In the genomic region with DNA sequence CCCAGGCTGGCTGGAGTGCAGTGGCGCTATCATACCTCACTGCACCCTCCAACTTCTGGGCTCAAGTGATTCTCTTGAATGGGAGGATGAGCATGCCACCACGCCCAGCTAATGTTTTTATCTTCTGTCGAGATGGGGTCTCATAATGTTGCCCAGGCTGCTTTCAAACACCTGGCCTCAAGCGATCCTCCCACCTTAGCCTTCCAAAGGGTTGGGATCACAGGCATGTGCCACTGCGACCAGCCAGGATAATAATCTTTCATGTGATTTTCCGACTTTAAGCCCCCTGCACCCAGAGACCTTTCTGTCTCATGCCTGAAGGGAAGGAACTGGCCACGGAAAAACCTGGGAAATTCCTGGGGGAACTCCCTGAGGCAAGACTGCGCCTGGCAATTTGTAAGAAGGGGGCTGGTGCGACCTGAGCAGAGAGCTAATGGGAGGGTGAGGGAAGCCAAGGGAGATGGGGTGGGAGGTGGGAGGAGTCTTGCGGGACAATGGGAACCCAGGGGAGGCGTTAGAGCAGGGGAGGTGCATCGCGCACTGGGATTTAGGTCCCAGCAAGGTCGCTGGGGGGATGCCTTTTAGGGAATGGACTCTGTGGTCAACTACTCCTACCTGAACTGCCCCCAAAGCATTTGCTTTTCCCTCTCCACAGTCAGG, we compare ENCODE assay signal across 9 cellular contexts. TPM values are rescaled to one million over a fixed set of nuclear protein-coding genes. Genes with fewer than 3 reads are reported as not detected.
A peak's percentile ranks its signal among the peaks of the same experiment; 100 is the strongest.
DNase-seq lines count a peak whose midpoint lies in the region; ATAC-seq and TF ChIP-seq lines count a peak whose summit lies in the region.
"Had no signal": no experiment of that assay in that cellular context is flagged by ENCODE, and none has a peak within 500 bp of the region (broad histone marks: within the 10 kb centered on the region; RNA-seq: fewer than 3 reads in every experiment).

No MANE protein-coding gene starts in this region.

- H3K27ac Mint-ChIP-seq in activated naive CD4-positive, alpha-beta T cell treated with anti-CD3 and anti-CD28 coated beads, Interleukin-2, amount 50 U/mL, for 24 hours = peak overlapping the region; percentile 52
- H3K27ac Mint-ChIP-seq in activated T-helper 1 cell treated with anti-CD3 and anti-CD28 coated beads, Interleukin-12 subunit alpha, Interleukin-12 subunit beta, Interleukin-2, Interleukin-4 antibody, amounts not matched to agents 30 ng/mL and 10 ng/mL and 1 ng/mL, durations not matched to agents 14 hours and 24 hours and 36 hours = no peak overlapping the region

- H3K36me3 ChIP-seq in upper lobe of left lung = peaks cover 0 to 6% (median 5%) of the 10 kb centered on the region in 4 donors

- peak overlapping the region; percentile 98 for H3K4me3 Mint-ChIP-seq in activated naive CD4-positive, alpha-beta T cell treated with anti-CD3 and anti-CD28 coated beads, Interleukin-2, amount 50 U/mL, for 24 hours
- peak overlapping the region; percentile 68 for H3K4me3 Mint-ChIP-seq in activated T-helper 1 cell treated with anti-CD3 and anti-CD28 coated beads, Interleukin-12 subunit alpha, Interleukin-12 subunit beta, Interleukin-2, Interleukin-4 antibody, amounts not matched to agents 30 ng/mL and 10 ng/mL and 1 ng/mL, durations not matched to agents 14 hours and 24 hours and 36 hours

- TF ChIP-seq POLR2A in upper lobe of left lung (IDR thresholded peaks at IDR 0.05) = no peak

- peaks cover 15 to 26% (median 18%) of the 10 kb centered on the region in 4 donors for H3K4me1 ChIP-seq in upper lobe of left lung

- no peaks in the 10 kb centered on the region for H3K9me3 ChIP-seq in upper lobe of left lung
- H3K9me3 ChIP-seq: neutrophil had no signal

- intact Hi-C loops in activated T-helper 1 cell treated with anti-CD3 and anti-CD28 coated beads, Interleukin-12 subunit alpha, Interleukin-12 subunit beta, Interleukin-2, Interleukin-4 antibody, amounts not matched to agents 30 ng/mL and 10 ng/mL and 1 ng/mL, durations not matched to agents 14 hours and 24 hours and 36 hours (cut with micrococcal nuclease) = loop anchor here (1.0 to 5.0 kb wide), 5 partner anchors 15 to 986 kb away; partner anchors contain the start of genes COPE, DDX49 and RPL18A

- no peak for TF ChIP-seq CTCF in upper lobe of left lung (IDR thresholded peaks at IDR 0.05)

- ATAC-seq in upper lobe of left lung (ENCODE audit: low FRiP score in 2 of 2) (no peak), GM19035 (IDR thresholded peaks at IDR 0.05; ENCODE audit: unreplicated experiment) (no peak), GM18868 (IDR thresholded peaks at IDR 0.05; ENCODE audit: unreplicated experiment) (no peak), GM21367 (IDR thresholded peaks at IDR 0.05; ENCODE audit: unreplicated experiment) (no peak)

- no peaks in the 10 kb centered on the region for H3K36me3 Mint-ChIP-seq in activated naive CD4-positive, alpha-beta T cell treated with anti-CD3 and anti-CD28 coated beads, Interleukin-2, amount 50 U/mL, for 24 hours
- peaks cover 2% of the 10 kb centered on the region for H3K36me3 Mint-ChIP-seq in activated T-helper 1 cell treated with anti-CD3 and anti-CD28 coated beads, Interleukin-12 subunit alpha, Interleukin-12 subunit beta, Interleukin-2, Interleukin-4 antibody, amounts not matched to agents 30 ng/mL and 10 ng/mL and 1 ng/mL, durations not matched to agents 14 hours and 24 hours and 36 hours (ENCODE audit: low read depth)

- no peak for DNase-seq in activated naive CD4-positive, alpha-beta T cell treated with Interleukin-2 at 50 U/mL for 16 hours
- no peak for DNase-seq in activated T-helper 1 cell treated with anti-CD3 and anti-CD28 coated beads, Interleukin-12 subunit alpha, Interleukin-12 subunit beta, Interleukin-2, Interleukin-4 antibody, amounts not matched to agents 30 ng/mL and 10 ng/mL and 1 ng/mL, durations not matched to agents 14 hours and 24 hours and 36 hours (ENCODE audit: low spot score)
- DNase-seq in islet precursor cell (peak; percentile 78), upper lobe of left lung (no peak)

- no peaks in the 10 kb centered on the region for H3K27me3 ChIP-seq in upper lobe of left lung

- WGBS in upper lobe of left lung, 2 donors = 32 to 34% methylated on average over 14 of the region's 14 CpGs

- H3K27me3 Mint-ChIP-seq in activated naive CD4-positive, alpha-beta T cell treated with anti-CD3 and anti-CD28 coated beads, Interleukin-2, amount 50 U/mL, for 24 hours = no peaks in the 10 kb centered on the region
- H3K27me3 Mint-ChIP-seq in activated T-helper 1 cell treated with anti-CD3 and anti-CD28 coated beads, Interleukin-12 subunit alpha, Interleukin-12 subunit beta, Interleukin-2, Interleukin-4 antibody, amounts not matched to agents 30 ng/mL and 10 ng/mL and 1 ng/mL, durations not matched to agents 14 hours and 24 hours and 36 hours (ENCODE audit: insufficient read depth) = no peaks in the 10 kb centered on the region

- H3K27ac ChIP-seq in upper lobe of left lung = peak overlapping the region in 1 of 4 donors; percentile 91

- no peaks in the 10 kb centered on the region for H3K9me3 Mint-ChIP-seq in activated naive CD4-positive, alpha-beta T cell treated with anti-CD3 and anti-CD28 coated beads, Interleukin-2, amount 50 U/mL, for 24 hours
- no peaks in the 10 kb centered on the region for H3K9me3 Mint-ChIP-seq in activated T-helper 1 cell treated with anti-CD3 and anti-CD28 coated beads, Interleukin-12 subunit alpha, Interleukin-12 subunit beta, Interleukin-2, Interleukin-4 antibody, amounts not matched to agents 30 ng/mL and 10 ng/mL and 1 ng/mL, durations not matched to agents 14 hours and 24 hours and 36 hours

- TF ChIP-seq EP300 in upper lobe of left lung (IDR thresholded peaks at IDR 0.05) = no peak

- H3K4me3 ChIP-seq in upper lobe of left lung = peak overlapping the region in 3 of 4 donors; percentile 82 to 93 (median 83)

- H3K4me1 Mint-ChIP-seq in activated naive CD4-positive, alpha-beta T cell treated with anti-CD3 and anti-CD28 coated beads, Interleukin-2, amount 50 U/mL, for 24 hours = peaks cover 18% of the 10 kb centered on the region
- H3K4me1 Mint-ChIP-seq in activated T-helper 1 cell treated with anti-CD3 and anti-CD28 coated beads, Interleukin-12 subunit alpha, Interleukin-12 subunit beta, Interleukin-2, Interleukin-4 antibody, amounts not matched to agents 30 ng/mL and 10 ng/mL and 1 ng/mL, durations not matched to agents 14 hours and 24 hours and 36 hours (ENCODE audit: low read depth) = peaks cover 21% of the 10 kb centered on the region

RNA-seq across cellular contexts. Expression of gene CCDC124, which starts 1.2 kb away (rescaled TPM):
- total RNA-seq in activated T-helper 1 cell treated with anti-CD3 and anti-CD28 coated beads, Interleukin-12 subunit alpha, Interleukin-12 subunit beta, Interleukin-2, Interleukin-4 antibody, amounts not matched to agents 30 ng/mL and 10 ng/mL and 1 ng/mL, durations not matched to agents 14 hours and 24 hours and 36 hours = 122 and 128 TPM in 2 replicates
- total RNA-seq in upper lobe of left lung = 10 to 100 TPM; 50.2 to 83.3 (median 62.1) TPM

RNA-seq across cellular contexts. Expression of gene KCNN1, which starts 35.2 kb away (rescaled TPM):
- not detected in 2 replicates for total RNA-seq in activated T-helper 1 cell treated with anti-CD3 and anti-CD28 coated beads, Interleukin-12 subunit alpha, Interleukin-12 subunit beta, Interleukin-2, Interleukin-4 antibody, amounts not matched to agents 30 ng/mL and 10 ng/mL and 1 ng/mL, durations not matched to agents 14 hours and 24 hours and 36 hours
- total RNA-seq in upper lobe of left lung = under 1 TPM in 2 of 6 donors, not detected in 4; 0.34 to 0.37 TPM

RNA-seq across cellular contexts. Expression of gene SLC5A5, which starts 59.9 kb away (rescaled TPM):
- 1.1 TPM in 2 replicates for total RNA-seq in activated T-helper 1 cell treated with anti-CD3 and anti-CD28 coated beads, Interleukin-12 subunit alpha, Interleukin-12 subunit beta, Interleukin-2, Interleukin-4 antibody, amounts not matched to agents 30 ng/mL and 10 ng/mL and 1 ng/mL, durations not matched to agents 14 hours and 24 hours and 36 hours
- total RNA-seq in upper lobe of left lung = under 1 TPM in 2 of 6 donors, not detected in 4; under 0.01 to 0.15 TPM
